In genomic region chr13:98787986-98788385, GRCh38 we compare ENCODE assay signal across 23 cellular contexts. TPM values are rescaled to one million over a fixed set of nuclear protein-coding genes. Genes with fewer than 3 reads are reported as not detected.
"Had no signal": no experiment of that assay in that cellular context is flagged by ENCODE, and none has a peak within 500 bp of the region (broad histone marks: within the 10 kb centered on the region; RNA-seq: fewer than 3 reads in every experiment).

No MANE protein-coding gene starts in this region.

- DNase-seq: Kasumi-1, MM.1S, NCI-H1092 treated with DMSO at 0.1 percent for 48 hours, NCI-H1436, NCI-H187, NCI-H2029, NCI-H2081 treated with DMSO at 0.1 percent for 48 hours, NCI-H2171, NCI-H226, NCI-H446, NCI-H510A, NCI-H524 treated with DMSO at 0.1 percent for 48 hours, NCI-H69, NCI-H774, SHP77 treated with DMSO at 0.1 percent for 48 hours had no signal

- H3K27ac ChIP-seq: HL-60, KMS-11, RWPE1, SJSA1, SK-N-MC had no signal

- H3K9ac ChIP-seq: KMS-11 had no signal

- H3K36me3 ChIP-seq: SJSA1 had no signal

- H3K4me3 ChIP-seq: K562, SJSA1, SK-N-MC had no signal

- H3K4me2 ChIP-seq: KMS-11 had no signal

- H3K4me1 ChIP-seq: SJSA1 had no signal

RNA-seq across cellular contexts. Expression of gene SLC15A1, which starts 35.5 kb away (rescaled TPM):
- total RNA-seq: K562, M059J, SJSA1 had no signal
- polyA plus RNA-seq: IgD-negative memory B cell, K562 had no signal
